In the genomic region with DNA sequence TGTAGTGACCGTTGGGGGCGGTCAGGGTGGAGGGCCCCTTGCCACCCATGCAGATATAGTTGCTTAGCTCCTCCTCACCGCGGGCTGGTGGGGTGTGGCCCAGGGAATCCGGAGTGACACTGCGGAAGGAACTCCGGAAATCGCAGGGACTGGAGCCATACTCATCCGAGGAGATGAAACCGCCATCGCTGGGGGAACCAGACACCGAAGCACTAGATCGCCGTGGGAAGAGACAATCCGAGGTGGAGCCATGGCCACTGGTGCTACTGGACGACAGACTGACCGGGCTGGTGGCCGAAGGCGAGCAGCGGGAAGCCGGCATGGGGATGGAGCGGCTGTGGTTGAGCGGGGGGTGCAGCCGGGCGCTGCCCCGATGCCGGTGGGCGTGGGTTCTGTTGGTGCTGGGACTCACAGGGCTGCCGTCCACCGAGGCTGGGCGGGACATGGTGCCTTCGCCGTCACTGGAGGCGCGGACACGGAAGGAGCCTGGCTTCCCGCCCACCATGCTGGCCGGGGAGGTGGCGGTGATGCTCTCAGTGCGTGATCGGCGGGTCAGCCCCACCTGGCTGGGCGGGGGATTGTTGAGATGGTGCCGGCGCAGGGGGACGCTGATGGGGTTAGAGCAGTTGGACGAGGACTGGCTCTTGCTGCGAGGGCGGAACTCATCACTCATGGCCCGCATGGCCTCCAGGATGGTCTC, we compare ENCODE assay signal across 9 cellular contexts. TPM values are rescaled to one million over a fixed set of nuclear protein-coding genes. Genes with fewer than 3 reads are reported as not detected.
DNase-seq lines count a peak whose midpoint lies in the region; ATAC-seq lines count a peak whose summit lies in the region.
"Had no signal": no experiment of that assay in that cellular context is flagged by ENCODE, and none has a peak within 500 bp of the region (broad histone marks: within the 10 kb centered on the region; RNA-seq: fewer than 3 reads in every experiment).

No MANE protein-coding gene starts in this region.

- peaks cover 42% of the 10 kb centered on the region for H3F3A ChIP-seq in GM23248 (ENCODE audit: insufficient read depth)

- no peak for ATAC-seq in activated T-helper 17 cell treated with anti-CD3 and anti-CD28 coated beads, Interleukin-2, amount 50 U/mL, for 72 hours (replicated peaks)
- ATAC-seq in stimulated activated memory B cell treated with anti-CD40 and anti-IgM and Interleukin-4, amounts not matched to agents 10 μg/mL and 1 μg/mL and 100 μg/mL, for 72 hours = no peak

- no peaks in the 10 kb centered on the region for H3K27me3 ChIP-seq in GM23248 (replicated peaks; ENCODE audit: insufficient read depth)
- no peaks in the 10 kb centered on the region for H3K27me3 ChIP-seq in iPS-15b (ENCODE audit: control insufficient read depth, insufficient read depth, low read length)
- H3K27me3 ChIP-seq: SJCRH30 had no signal

- no peaks in the 10 kb centered on the region for H3K36me3 ChIP-seq in GM23248 (ENCODE audit: low read depth)
- peaks cover 20% of the 10 kb centered on the region for H3K36me3 ChIP-seq in iPS-15b (ENCODE audit: control insufficient read depth, insufficient read depth, low read length)

- peak overlapping the region; percentile 98 for H3K4me2 ChIP-seq in GM23248 (ENCODE audit: unreplicated experiment)

- no peaks in the 10 kb centered on the region for H3K9me2 ChIP-seq in GM23248 (ENCODE audit: insufficient read depth)

- no peaks in the 10 kb centered on the region for H3K36me3 Mint-ChIP-seq in activated T-helper 17 cell treated with anti-CD3 and anti-CD28 coated beads, Interleukin-2, amount 50 U/mL, for 72 hours (ENCODE audit: low read depth)
- no peaks in the 10 kb centered on the region for H3K36me3 Mint-ChIP-seq in stimulated activated memory B cell treated with anti-CD40 and anti-IgM and Interleukin-4, amounts not matched to agents 10 μg/mL and 1 μg/mL and 100 μg/mL, for 72 hours

- no peaks in the 10 kb centered on the region for H3K27me3 Mint-ChIP-seq in activated T-helper 17 cell treated with anti-CD3 and anti-CD28 coated beads, Interleukin-2, amount 50 U/mL, for 72 hours
- no peaks in the 10 kb centered on the region for H3K27me3 Mint-ChIP-seq in stimulated activated memory B cell treated with anti-CD40 and anti-IgM and Interleukin-4, amounts not matched to agents 10 μg/mL and 1 μg/mL and 100 μg/mL, for 72 hours

- 2% methylated on average over 47 to 50 of the region's 50 CpGs for WGBS in GM23248 (ENCODE audit: low coverage in 1 of 2, low lambda C conversion rate in 2 of 2, missing lambda C conversion rate in 2 of 2), 2 experiments

- peaks cover 66% of the 10 kb centered on the region for H3K79me2 ChIP-seq in GM23248 (ENCODE audit: insufficient read depth)

- H3K4me1 Mint-ChIP-seq in activated T-helper 17 cell treated with anti-CD3 and anti-CD28 coated beads, Interleukin-2, amount 50 U/mL, for 72 hours = peaks cover 7% of the 10 kb centered on the region
- H3K4me1 Mint-ChIP-seq in stimulated activated memory B cell treated with anti-CD40 and anti-IgM and Interleukin-4, amounts not matched to agents 10 μg/mL and 1 μg/mL and 100 μg/mL, for 72 hours = peaks cover 44% of the 10 kb centered on the region

- in situ Hi-C loops in GM23248 (cut with MboI) = loop anchor here (5.0 to 10.0 kb wide), 3 partner anchors 373 to 910 kb away; no protein-coding TSS in a partner anchor

- no peaks in the 10 kb centered on the region for H4K20me1 ChIP-seq in GM23248 (ENCODE audit: insufficient read depth)

- peak overlapping the region; percentile 74 for H3K4me3 Mint-ChIP-seq in activated T-helper 17 cell treated with anti-CD3 and anti-CD28 coated beads, Interleukin-2, amount 50 U/mL, for 72 hours
- peak overlapping the region; percentile 57 for H3K4me3 Mint-ChIP-seq in stimulated activated memory B cell treated with anti-CD40 and anti-IgM and Interleukin-4, amounts not matched to agents 10 μg/mL and 1 μg/mL and 100 μg/mL, for 72 hours

- H3K9ac ChIP-seq in GM23248 = peak overlapping the region; percentile 95
- no peak overlapping the region for H3K9ac ChIP-seq in iPS-15b (ENCODE audit: low read depth, low read length)

- H3K9me3 Mint-ChIP-seq in activated T-helper 17 cell treated with anti-CD3 and anti-CD28 coated beads, Interleukin-2, amount 50 U/mL, for 72 hours = no peaks in the 10 kb centered on the region
- no peaks in the 10 kb centered on the region for H3K9me3 Mint-ChIP-seq in stimulated activated memory B cell treated with anti-CD40 and anti-IgM and Interleukin-4, amounts not matched to agents 10 μg/mL and 1 μg/mL and 100 μg/mL, for 72 hours

- no peak overlapping the region for H3K27ac Mint-ChIP-seq in activated T-helper 17 cell treated with anti-CD3 and anti-CD28 coated beads, Interleukin-2, amount 50 U/mL, for 72 hours
- no peak overlapping the region for H3K27ac Mint-ChIP-seq in stimulated activated memory B cell treated with anti-CD40 and anti-IgM and Interleukin-4, amounts not matched to agents 10 μg/mL and 1 μg/mL and 100 μg/mL, for 72 hours

- H3K9me3 ChIP-seq in GM23248 (ENCODE audit: low read depth) = no peaks in the 10 kb centered on the region
- no peaks in the 10 kb centered on the region for H3K9me3 ChIP-seq in iPS-15b (ENCODE audit: control insufficient read depth, insufficient read depth, low read length)
- H3K9me3 ChIP-seq: SJCRH30 had no signal

- DNase-seq in GM23248 (peak; percentile 86), C1 segment of cervical spinal cord (lab: John Stamatoyannopoulos, UW) (no peak), GF-D8 (lab: John Stamatoyannopoulos, UW) (no peak), GM19238 (ENCODE audit: insufficient read length, low spot score) (no peak)
- no peak for DNase-seq in stimulated activated CD4-positive, alpha-beta T cell treated with anti-CD3 and anti-CD28 coated beads, Interleukin-2, amount 100 ng/mL, for 48 hours

- H3K4me1 ChIP-seq in GM23248 (ENCODE audit: insufficient read depth) (peaks cover 18% of the 10 kb centered on the region; the same call in 1 of the 2 replicates), iPS-15b (ENCODE audit: control insufficient read depth, insufficient read depth, low read length) (no peaks in the 10 kb centered on the region)

- H3K4me3 ChIP-seq in GM23248 (peak overlapping the region; percentile 75), iPS-15b (ENCODE audit: low read depth, low read length) (peak overlapping the region; percentile 63)

- H3K27ac ChIP-seq in GM23248 = peak overlapping the region; percentile 61

- peak overlapping the region; percentile 61 for H2AFZ ChIP-seq in GM23248

RNA-seq across cellular contexts. Expression of a gene that starts 2.2 kb away (rescaled TPM):
- 18.8 TPM in 2 replicates for total RNA-seq in GM23248 (2014; rRNA removed; shearing (Covaris generic))
- 8.4 and 9.1 TPM in 2 replicates for polyA plus RNA-seq in GM23248 (2016; fragmentation: Nextera tagmentation; extraction: Ambion mirVana)
- total RNA-seq in activated T-helper 17 cell treated with anti-CD3 and anti-CD28 coated beads, Interleukin-2, amount 50 U/mL, for 72 hours = 1 to 10 TPM in 1 of 2 donors, under 1 TPM in 1; 0.77 to 2.1 TPM

RNA-seq across cellular contexts. Expression of a gene that starts 38.4 kb away (rescaled TPM):
- 7.8 and 24.3 TPM in 2 replicates for total RNA-seq in GM23248 (2014; rRNA removed; shearing (Covaris generic))
- 30.9 and 33.7 TPM in 2 replicates for polyA plus RNA-seq in GM23248 (2016; fragmentation: Nextera tagmentation; extraction: Ambion mirVana)
- 10 to 100 TPM; 35.5 to 57.1 TPM for total RNA-seq in activated T-helper 17 cell treated with anti-CD3 and anti-CD28 coated beads, Interleukin-2, amount 50 U/mL, for 72 hours
